In the genomic region with DNA sequence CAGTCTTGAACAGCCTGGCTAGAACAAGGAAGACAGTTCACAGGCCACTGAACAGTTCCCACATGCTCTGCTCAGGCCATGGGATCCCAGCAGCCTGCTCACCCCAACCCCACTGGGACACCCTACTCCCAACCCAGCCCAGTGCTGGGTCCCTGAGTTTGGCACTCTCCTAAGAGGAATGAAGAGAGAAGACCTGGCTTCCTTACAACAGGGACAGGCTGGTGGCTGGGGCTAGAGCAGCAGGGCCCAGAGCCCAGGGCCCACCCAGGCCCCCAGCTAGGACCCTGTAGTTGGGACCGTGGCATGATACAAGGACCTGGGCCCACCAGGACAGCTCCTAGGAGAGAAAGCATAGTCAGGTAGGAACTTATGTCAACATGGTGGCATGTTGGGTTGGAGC, we compare ENCODE assay signal across 18 cellular contexts. TPM values are rescaled to one million over a fixed set of nuclear protein-coding genes. Genes with fewer than 3 reads are reported as not detected.
DNase-seq lines count a peak whose midpoint lies in the region; ATAC-seq and TF ChIP-seq lines count a peak whose summit lies in the region.
"Had no signal": no experiment of that assay in that cellular context is flagged by ENCODE, and none has a peak within 500 bp of the region (broad histone marks: within the 10 kb centered on the region; RNA-seq: fewer than 3 reads in every experiment).

No MANE protein-coding gene starts in this region.

- H3K9me3 ChIP-seq in right atrium auricular region (no peaks in the 10 kb centered on the region), mucosa of descending colon (no peaks in the 10 kb centered on the region), aorta (ENCODE audit: control insufficient read depth, low read length) (no peaks in the 10 kb centered on the region), uterus (no peaks in the 10 kb centered on the region)
- H3K9me3 ChIP-seq: BE2C had no signal

- no peak for TF ChIP-seq POLR2A in uterus (IDR thresholded peaks at IDR 0.05)

- CTCF ChIA-PET in activated CD8-positive, alpha-beta T cell treated with anti-CD3 and anti-CD28 coated beads, Interleukin-2, amount 10 ng/mL, durations not matched to agents 7 days and 5 days (lab: Charles Lee) = interaction anchor here (1.8 kb wide), 1 partner anchor 11 kb away, joined by 7 read pairs; no protein-coding TSS in a partner anchor
- CTCF ChIA-PET in activated CD8-positive, alpha-beta T cell treated with anti-CD3 and anti-CD28 coated beads for 36 hours (lab: Charles Lee) = interaction anchor here (0.8 to 1.7 kb wide), 2 partner anchors 11 to 62 kb away, joined by 4 to 5 read pairs; no protein-coding TSS in a partner anchor

- H3K36me3 Mint-ChIP-seq in activated CD8-positive, alpha-beta T cell treated with anti-CD3 and anti-CD28 coated beads, Interleukin-2, amount 10 ng/mL, durations not matched to agents 7 days and 5 days (ENCODE audit: low read depth) = peaks cover 43% of the 10 kb centered on the region
- H3K36me3 Mint-ChIP-seq in activated CD8-positive, alpha-beta T cell treated with anti-CD3 and anti-CD28 coated beads for 36 hours (ENCODE audit: low read depth) = peaks cover 24% of the 10 kb centered on the region

- 93 to 97% methylated on average over 1 of the region's 1 CpG for WGBS in aorta, 2 donors

- no peak overlapping the region for H3K4me3 Mint-ChIP-seq in activated CD8-positive, alpha-beta T cell treated with anti-CD3 and anti-CD28 coated beads, Interleukin-2, amount 10 ng/mL, durations not matched to agents 7 days and 5 days
- H3K4me3 Mint-ChIP-seq in activated CD8-positive, alpha-beta T cell treated with anti-CD3 and anti-CD28 coated beads for 36 hours = no peak overlapping the region
- H3K4me3 Mint-ChIP-seq: CD4-positive, alpha-beta memory T cell had no signal

- POLR2A ChIA-PET in activated CD8-positive, alpha-beta T cell treated with anti-CD3 and anti-CD28 coated beads, Interleukin-2, amount 10 ng/mL, durations not matched to agents 7 days and 5 days (lab: Charles Lee) = no interaction called here
- POLR2A ChIA-PET in activated CD8-positive, alpha-beta T cell treated with anti-CD3 and anti-CD28 coated beads for 36 hours (lab: Charles Lee) = interaction anchor here (1.1 to 1.7 kb wide), 3 partner anchors 12 to 114 kb away, joined by 3 to 6 read pairs (median 5); partner anchors contain the start of gene GLYCTK

- H3K27me3 Mint-ChIP-seq in activated CD8-positive, alpha-beta T cell treated with anti-CD3 and anti-CD28 coated beads, Interleukin-2, amount 10 ng/mL, durations not matched to agents 7 days and 5 days (ENCODE audit: low read depth) = no peaks in the 10 kb centered on the region
- H3K27me3 Mint-ChIP-seq in activated CD8-positive, alpha-beta T cell treated with anti-CD3 and anti-CD28 coated beads for 36 hours = no peaks in the 10 kb centered on the region
- H3K27me3 Mint-ChIP-seq: CD4-positive, alpha-beta memory T cell had no signal

- no peak for TF ChIP-seq CTCF in activated CD8-positive, alpha-beta T cell treated with anti-CD3 and anti-CD28 coated beads for 36 hours (IDR thresholded peaks at IDR 0.05)
- TF ChIP-seq CTCF in right atrium auricular region (IDR thresholded peaks at IDR 0.05) = no peak
- no peak for TF ChIP-seq CTCF in mucosa of descending colon (IDR thresholded peaks at IDR 0.05)
- TF ChIP-seq CTCF in uterus (IDR thresholded peaks at IDR 0.05) = no peak

- no peak overlapping the region for H3K4me3 ChIP-seq in right atrium auricular region
- H3K4me3 ChIP-seq in mucosa of descending colon = no peak overlapping the region
- H3K4me3 ChIP-seq in aorta (ENCODE audit: low read length in 2 of 2) = no peak overlapping the region
- H3K4me3 ChIP-seq in uterus = no peak overlapping the region

- H3K4me1 Mint-ChIP-seq in activated CD8-positive, alpha-beta T cell treated with anti-CD3 and anti-CD28 coated beads, Interleukin-2, amount 10 ng/mL, durations not matched to agents 7 days and 5 days (ENCODE audit: low read depth) = peaks cover 5% of the 10 kb centered on the region
- peaks cover under 1% of the 10 kb centered on the region for H3K4me1 Mint-ChIP-seq in activated CD8-positive, alpha-beta T cell treated with anti-CD3 and anti-CD28 coated beads for 36 hours (ENCODE audit: low read depth)

- intact Hi-C loops in activated CD8-positive, alpha-beta T cell treated with anti-CD3 and anti-CD28 coated beads for 36 hours (cut with micrococcal nuclease) = no loop called here
- intact Hi-C loops in cardiac septum (cut with DNase I) = loop anchor here (10.0 kb wide), 1 partner anchor 643 kb away; the partner anchor contains the start of gene SFMBT1
- intact Hi-C loops in mucosa of descending colon (cut with DNase I, micrococcal nuclease) = no loop called here
- intact Hi-C loops in aorta (cut with DNase I) = no loop called here
- intact Hi-C loops in uterus (cut with DNase I; ENCODE audit: low total_unique reads) = no loop called here

- H3K4me1 ChIP-seq in right atrium auricular region (no peaks in the 10 kb centered on the region), mucosa of descending colon (ENCODE audit: low read depth) (peaks cover 16% of the 10 kb centered on the region), aorta (ENCODE audit: control insufficient read depth in 1 of 2, insufficient read depth in 2 of 2, low read length in 2 of 2) (no peaks in the 10 kb centered on the region), uterus (no peaks in the 10 kb centered on the region)
- H3K4me1 ChIP-seq: BE2C had no signal

- H3K9me3 Mint-ChIP-seq in activated CD8-positive, alpha-beta T cell treated with anti-CD3 and anti-CD28 coated beads, Interleukin-2, amount 10 ng/mL, durations not matched to agents 7 days and 5 days (ENCODE audit: insufficient read depth) = no peaks in the 10 kb centered on the region
- H3K9me3 Mint-ChIP-seq in activated CD8-positive, alpha-beta T cell treated with anti-CD3 and anti-CD28 coated beads for 36 hours = no peaks in the 10 kb centered on the region
- H3K9me3 Mint-ChIP-seq: CD4-positive, alpha-beta memory T cell had no signal

- peak overlapping the region; percentile 41 for H3K27ac Mint-ChIP-seq in activated CD8-positive, alpha-beta T cell treated with anti-CD3 and anti-CD28 coated beads, Interleukin-2, amount 10 ng/mL, durations not matched to agents 7 days and 5 days
- H3K27ac Mint-ChIP-seq in activated CD8-positive, alpha-beta T cell treated with anti-CD3 and anti-CD28 coated beads for 36 hours = no peak overlapping the region

- no peaks in the 10 kb centered on the region for H3K27me3 ChIP-seq in right atrium auricular region
- no peaks in the 10 kb centered on the region for H3K27me3 ChIP-seq in aorta (ENCODE audit: control insufficient read depth in 1 of 2, insufficient read depth in 2 of 2, low read length in 1 of 2)
- H3K27me3 ChIP-seq in uterus = no peaks in the 10 kb centered on the region
- H3K27me3 ChIP-seq: BE2C had no signal

- DNase-seq in activated CD8-positive, alpha-beta T cell treated with anti-CD3 and anti-CD28 coated beads, Interleukin-2, amount 10 ng/mL, durations not matched to agents 7 days and 5 days = no peak
- no peak for DNase-seq in activated CD8-positive, alpha-beta T cell treated with anti-CD3 and anti-CD28 coated beads for 36 hours
- DNase-seq in cardiac septum (ENCODE audit: low spot score) (peak; percentile 41), right atrium auricular region (ENCODE audit: low spot score) (no peak), mucosa of descending colon (peak in 2 of 3 donors; percentile 17 to 18), aorta (peak; percentile 17 to 32), uterus (no peak), HUDEP-2 (lab: John Stamatoyannopoulos, UW; ENCODE audit: unreplicated experiment in 76 of 76) (no peak)
- DNase-seq: BE2C; Calu3; CD4-positive, alpha-beta memory T cell; IMR-90; NCI-H1930; NCI-H446; NCI-H69; RPMI8226 had no signal

- no peak for ATAC-seq in activated CD8-positive, alpha-beta T cell treated with anti-CD3 and anti-CD28 coated beads, Interleukin-2, amount 10 ng/mL, durations not matched to agents 7 days and 5 days
- ATAC-seq in activated CD8-positive, alpha-beta T cell treated with anti-CD3 and anti-CD28 coated beads for 36 hours = no peak
- ATAC-seq in mucosa of descending colon (no peak), aorta (ENCODE audit: low FRiP score) (no peak)

- H3K27ac ChIP-seq in right atrium auricular region = no peak overlapping the region
- no peak overlapping the region for H3K27ac ChIP-seq in aorta (ENCODE audit: low read depth in 1 of 2, low read length in 2 of 2)
- H3K27ac ChIP-seq in uterus = no peak overlapping the region
- H3K27ac ChIP-seq: 22Rv1 had no signal

- H3K36me3 ChIP-seq in right atrium auricular region (peaks cover 61% of the 10 kb centered on the region), mucosa of descending colon (ENCODE audit: low read depth) (peaks cover 18% of the 10 kb centered on the region), aorta (ENCODE audit: control insufficient read depth in 1 of 2, insufficient read depth in 2 of 2, low read length in 1 of 2) (no peaks in the 10 kb centered on the region), uterus (no peaks in the 10 kb centered on the region)

RNA-seq across cellular contexts. Expression of gene BAP1, which starts 8.3 kb away (rescaled TPM):
- total RNA-seq in activated CD8-positive, alpha-beta T cell treated with anti-CD3 and anti-CD28 coated beads, Interleukin-2, amount 10 ng/mL, durations not matched to agents 7 days and 5 days = 100 to 1,000 TPM in 1 of 2 experiments, 10 to 100 TPM in 1; 95.6 to 105 TPM
- 100 to 1,000 TPM in 1 of 2 experiments, 10 to 100 TPM in 1; 98.1 to 101 TPM for total RNA-seq in activated CD8-positive, alpha-beta T cell treated with anti-CD3 and anti-CD28 coated beads for 36 hours
- total RNA-seq in cardiac septum (53.0 TPM), right atrium auricular region (10 to 100 TPM; 38.8 to 53.9 TPM), mucosa of descending colon (10 to 100 TPM; 69.3 to 87.0 (median 84.1) TPM), aorta (10 to 100 TPM; 62.7 to 74.4 TPM), uterus (10 to 100 TPM; 14.6 to 66.8 (median 50.3) TPM)
- polyA plus RNA-seq in aorta = 10 to 100 TPM; 29.4 to 99.6 TPM

RNA-seq across cellular contexts. Expression of gene PHF7, which starts 8.9 kb away (rescaled TPM):
- total RNA-seq in activated CD8-positive, alpha-beta T cell treated with anti-CD3 and anti-CD28 coated beads, Interleukin-2, amount 10 ng/mL, durations not matched to agents 7 days and 5 days = 10 to 100 TPM; 14.6 to 16.2 TPM
- total RNA-seq in activated CD8-positive, alpha-beta T cell treated with anti-CD3 and anti-CD28 coated beads for 36 hours = 10 to 100 TPM; 18.4 to 20.6 TPM
- total RNA-seq in cardiac septum (17.5 TPM), right atrium auricular region (10 to 100 TPM; 10.1 to 17.6 TPM), mucosa of descending colon (10 to 100 TPM; 13.9 to 24.7 (median 17.6) TPM), aorta (1 to 10 TPM; 7.7 to 8.0 TPM), uterus (10 to 100 TPM in 1 of 4 donors, 1 to 10 TPM in 3; 1.5 to 13.4 (median 6.1) TPM)
- polyA plus RNA-seq in aorta = 1 to 10 TPM; 7.1 to 8.5 TPM

RNA-seq across cellular contexts. Expression of gene SEMA3G, which starts 43.4 kb away (rescaled TPM):
- total RNA-seq in activated CD8-positive, alpha-beta T cell treated with anti-CD3 and anti-CD28 coated beads, Interleukin-2, amount 10 ng/mL, durations not matched to agents 7 days and 5 days = under 1 TPM; 0.13 to 0.21 TPM
- total RNA-seq in activated CD8-positive, alpha-beta T cell treated with anti-CD3 and anti-CD28 coated beads for 36 hours = not detected
- total RNA-seq in cardiac septum (15.3 TPM), right atrium auricular region (10 to 100 TPM; 11.8 to 12.6 TPM), mucosa of descending colon (10 to 100 TPM in 1 of 3 donors, 1 to 10 TPM in 2; 2.7 to 10.2 (median 3.1) TPM), aorta (10 to 100 TPM; 12.5 to 23.8 TPM), uterus (10 to 100 TPM in 3 of 4 donors, 1 to 10 TPM in 1; 4.4 to 91.2 (median 16.7) TPM)
- under 1 TPM in 1 of 2 donors, not detected in 1; 0.26 TPM for polyA plus RNA-seq in aorta
- total RNA-seq: IMR-90, LHCN-M2 had no signal

RNA-seq across cellular contexts. Expression of gene TNNC1, which starts 52.3 kb away (rescaled TPM):
- total RNA-seq in activated CD8-positive, alpha-beta T cell treated with anti-CD3 and anti-CD28 coated beads, Interleukin-2, amount 10 ng/mL, durations not matched to agents 7 days and 5 days = 1 to 10 TPM in 1 of 2 experiments, under 1 TPM in 1; 0.84 to 2.1 TPM
- 1 to 10 TPM; 4.8 to 5.9 TPM for total RNA-seq in activated CD8-positive, alpha-beta T cell treated with anti-CD3 and anti-CD28 coated beads for 36 hours
- total RNA-seq in cardiac septum (8,054 TPM), right atrium auricular region (1,000 to 10,000 TPM; 4,697 to 8,249 TPM), mucosa of descending colon (1 to 10 TPM in 2 of 3 donors, under 1 TPM in 1; 0.60 to 6.3 (median 2.5) TPM), aorta (1 to 10 TPM; 2.6 to 4.7 TPM), uterus (1 to 10 TPM in 3 of 4 donors, not detected in 1; 3.0 to 4.4 (median 3.4) TPM)
- polyA plus RNA-seq in aorta = 10 to 100 TPM in 1 of 2 donors, 1 to 10 TPM in 1; 3.0 to 20.7 TPM

RNA-seq across cellular contexts. Expression of gene NISCH, which starts 53.9 kb away (rescaled TPM):
- total RNA-seq in activated CD8-positive, alpha-beta T cell treated with anti-CD3 and anti-CD28 coated beads, Interleukin-2, amount 10 ng/mL, durations not matched to agents 7 days and 5 days = 10 to 100 TPM; 77.2 to 82.6 TPM
- 10 to 100 TPM; 57.1 to 57.4 TPM for total RNA-seq in activated CD8-positive, alpha-beta T cell treated with anti-CD3 and anti-CD28 coated beads for 36 hours
- 59.1 TPM for total RNA-seq in cardiac septum
- total RNA-seq in right atrium auricular region = 10 to 100 TPM; 29.2 to 49.6 TPM
- total RNA-seq in mucosa of descending colon = 10 to 100 TPM; 57.6 to 91.0 (median 72.1) TPM
- 100 to 1,000 TPM in 1 of 2 donors, 10 to 100 TPM in 1; 80.9 to 157 TPM for total RNA-seq in aorta
- polyA plus RNA-seq in aorta = 100 to 1,000 TPM in 1 of 2 donors, 10 to 100 TPM in 1; 13.3 to 122 TPM
- total RNA-seq in uterus = 100 to 1,000 TPM in 2 of 4 donors, 10 to 100 TPM in 2; 50.0 to 157 (median 114) TPM

Comparison
In these comparisons a context has a peak if more than half of its experiments do, and no peak if none do; other contexts are left out.
1. DNase-seq: peak in cardiac septum (single experiment), mucosa of descending colon (2 of 3) and aorta (2 of 2); none in activated CD8-positive, alpha-beta T cell treated with anti-CD3 and anti-CD28 coated beads, Interleukin-2, amount 10 ng/mL, durations not matched to agents 7 days and 5 days (single experiment), activated CD8-positive, alpha-beta T cell treated with anti-CD3 and anti-CD28 coated beads for 36 hours (single experiment), right atrium auricular region (single experiment), uterus (0 of 2) and HUDEP-2 (0 of 76).